ENCODE assay signal across 13 cellular contexts in genomic region chr12:64193045-64193444, GRCh38. TPM values are rescaled to one million over a fixed set of nuclear protein-coding genes. Genes with fewer than 3 reads are reported as not detected.
DNase-seq lines count a peak whose midpoint lies in the region; ATAC-seq and TF ChIP-seq lines count a peak whose summit lies in the region.
"Had no signal": no experiment of that assay in that cellular context is flagged by ENCODE, and none has a peak within 500 bp of the region (broad histone marks: within the 10 kb centered on the region; RNA-seq: fewer than 3 reads in every experiment).

No MANE protein-coding gene starts in this region.

- DNase-seq in GM13977 (ENCODE audit: low spot score) (peak; percentile 77), GM19240 (ENCODE audit: insufficient read length, low spot score) (peak; percentile 11), SJCRH30 (no peak), GM23248 (no peak)
- DNase-seq in effector CD4-positive, alpha-beta T cell, result no peak
- no peak for DNase-seq in stimulated activated CD4-positive, alpha-beta T cell treated with anti-CD3 and anti-CD28 coated beads, Interleukin-4, amount 100 ng/mL, for 4 hours
- DNase-seq: C1 segment of cervical spinal cord, left cardiac atrium, NCI-H2081, nucleus accumbens, tibial artery had no signal

- no peaks in the 10 kb centered on the region for H4K20me1 ChIP-seq in GM23248 (ENCODE audit: insufficient read depth)

- H3F3A ChIP-seq in GM23248 (ENCODE audit: insufficient read depth), result no peaks in the 10 kb centered on the region

- H3K4me2 ChIP-seq in GM23248 (ENCODE audit: unreplicated experiment), result no peak overlapping the region

- no peaks in the 10 kb centered on the region for H3K79me2 ChIP-seq in GM23248 (ENCODE audit: insufficient read depth)

- in situ Hi-C loops in GM13977 (cut with MboI; ENCODE audit: low pct_unique_long_range_greater_than_20kb, low sequenced_read_pairs, unreplicated experiment), result no loop called here
- in situ Hi-C loops in GM23248 (cut with MboI), result no loop called here

- H3K27ac ChIP-seq in SJCRH30, result no peak overlapping the region
- H3K27ac ChIP-seq in GM23248, result no peak overlapping the region
- H3K27ac ChIP-seq: tibial artery had no signal

- ATAC-seq in HG02642 (IDR thresholded peaks at IDR 0.05; ENCODE audit: poor library complexity, unreplicated experiment), result peak; percentile 92
- peak; percentile 97 for ATAC-seq in HG03442 (IDR thresholded peaks at IDR 0.05; ENCODE audit: unreplicated experiment)
- ATAC-seq: left cardiac atrium had no signal

- H2AFZ ChIP-seq in GM23248, result no peak overlapping the region

- no peaks in the 10 kb centered on the region for H3K9me2 ChIP-seq in GM23248 (ENCODE audit: insufficient read depth)

- 100% methylated on average over 3 of the region's 3 CpGs for WGBS in GM23248 (ENCODE audit: low coverage in 1 of 2, low lambda C conversion rate in 2 of 2, missing lambda C conversion rate in 2 of 2), 2 experiments

- H3K9ac ChIP-seq in GM23248, result no peak overlapping the region

- no peak for TF ChIP-seq CTCF in GM13977 (IDR thresholded peaks at IDR 0.05; ENCODE audit: extremely low read depth, insufficient read depth, missing control alignments)

- H3K4me1 ChIP-seq in SJCRH30 (no peaks in the 10 kb centered on the region), GM23248 (ENCODE audit: insufficient read depth) (peaks cover 8% of the 10 kb centered on the region)

- H3K4me3 ChIP-seq in SJCRH30, result no peak overlapping the region
- H3K4me3 ChIP-seq in GM23248, result no peak overlapping the region

- no peaks in the 10 kb centered on the region; the same call in 1 of the 2 replicates for H3K9me3 ChIP-seq in SJCRH30 (replicated peaks)
- no peaks in the 10 kb centered on the region for H3K9me3 ChIP-seq in GM23248 (ENCODE audit: low read depth)
- H3K9me3 ChIP-seq: tibial artery had no signal

- H3K36me3 ChIP-seq in SJCRH30, result no peaks in the 10 kb centered on the region
- H3K36me3 ChIP-seq in GM23248 (ENCODE audit: low read depth), result no peaks in the 10 kb centered on the region

- H3K27me3 ChIP-seq in SJCRH30, result no peaks in the 10 kb centered on the region
- H3K27me3 ChIP-seq in GM23248 (replicated peaks; ENCODE audit: insufficient read depth), result no peaks in the 10 kb centered on the region
- H3K27me3 ChIP-seq: tibial artery had no signal

RNA-seq across cellular contexts. Expression of gene KICS2, which starts 29.1 kb away (rescaled TPM):
- 8.6 and 9.7 TPM in 2 replicates for total RNA-seq in SJCRH30 (2014; rRNA removed; shearing (Covaris generic))
- 2.9 and 5.1 TPM in 2 replicates for total RNA-seq in GM23248 (2014; rRNA removed; shearing (Covaris generic))
- polyA plus RNA-seq in GM23248 (2016; fragmentation: Nextera tagmentation; extraction: Ambion mirVana), result 3.5 and 4.1 TPM in 2 replicates

Comparison
In these comparisons a context has a peak if more than half of its experiments do, and no peak if none do; other contexts are left out.
1. DNase-seq: peak in GM13977 (single experiment) and GM19240 (single experiment); none in SJCRH30 (0 of 2), GM23248 (single experiment), effector CD4-positive, alpha-beta T cell (single experiment) and stimulated activated CD4-positive, alpha-beta T cell treated with anti-CD3 and anti-CD28 coated beads, Interleukin-4, amount 100 ng/mL, for 4 hours (0 of 2).